13 cellular contexts compared by ENCODE assay signal in the genomic region with DNA sequence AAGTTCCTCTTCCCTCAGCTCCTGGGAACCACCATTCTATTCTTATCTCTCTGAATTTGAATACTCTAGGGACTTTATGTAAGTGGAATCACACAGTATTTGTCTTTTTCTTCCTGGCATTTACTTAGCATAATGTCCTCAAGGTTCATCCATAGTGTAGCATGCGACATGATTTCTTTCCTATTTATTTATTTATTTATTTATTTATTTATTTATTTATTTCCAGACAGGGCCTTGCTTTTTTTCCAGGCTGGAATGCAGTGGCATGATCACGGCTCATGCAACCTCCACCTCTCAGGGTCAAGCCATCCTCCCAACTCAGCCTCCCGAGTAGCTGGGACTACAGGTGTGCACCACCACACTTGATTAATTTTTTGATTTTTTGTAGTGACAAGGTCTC.
DNase-seq lines count a peak whose midpoint lies in the region; ATAC-seq and TF ChIP-seq lines count a peak whose summit lies in the region.
"Had no signal": no experiment of that assay in that cellular context is flagged by ENCODE, and none has a peak within 500 bp of the region (broad histone marks: within the 10 kb centered on the region; RNA-seq: fewer than 3 reads in every experiment).

No MANE protein-coding gene starts in this region.

- H3K23ac ChIP-seq in mesenchymal stem cell (ENCODE audit: low read length in 2 of 2) = peak overlapping the region in 1 of 2 experiments; percentile 50
- no peak overlapping the region for H3K23ac ChIP-seq in neuronal stem cell (ENCODE audit: low read depth, low read length, poor library complexity)

- POLR2A ChIA-PET in HEK293 (lab: Yijun Ruan, JAX) = no interaction called here

- H2BK120ac ChIP-seq in mesenchymal stem cell (ENCODE audit: low read depth, low read length) (peak overlapping the region; percentile 96), neuronal stem cell (ENCODE audit: low read depth, low read length) (no peak overlapping the region)

- no peak overlapping the region for H4K8ac ChIP-seq in mesenchymal stem cell (ENCODE audit: low read length)
- no peak overlapping the region for H4K8ac ChIP-seq in neuronal stem cell (ENCODE audit: low read depth, low read length)

- peaks cover 25% of the 10 kb centered on the region for H3F3A ChIP-seq in smooth muscle cell (ENCODE audit: low read depth)

- no peak overlapping the region for H2BK15ac ChIP-seq in mesenchymal stem cell (ENCODE audit: low read depth, poor library complexity, severe bottlenecking)
- no peak overlapping the region for H2BK15ac ChIP-seq in neuronal stem cell (ENCODE audit: low read length)

- no peaks in the 10 kb centered on the region for H4K20me1 ChIP-seq in smooth muscle cell (ENCODE audit: low read depth)
- H4K20me1 ChIP-seq: BLaER1 had no signal

- H3K79me1 ChIP-seq in mesenchymal stem cell (replicated peaks; ENCODE audit: low read length, poor library complexity, severe bottlenecking) (no peaks in the 10 kb centered on the region), neuronal stem cell (ENCODE audit: low read depth, low read length) (no peaks in the 10 kb centered on the region)

- 94% methylated on average over 2 of the region's 3 CpGs for WGBS in mesenchymal stem cell
- WGBS in smooth muscle cell (ENCODE audit: low lambda C conversion rate) = 100% methylated on average over 3 of the region's 3 CpGs
- 95% methylated on average over 3 of the region's 3 CpGs for WGBS in upper lobe of left lung, 2 donors
- no CpG with 5 or more reads among the region's 3 CpGs for WGBS in neuronal stem cell (ENCODE audit: extremely low coverage in 2 of 2, insufficient read length in 2 of 2, insufficient replicate concordance in 1 of 2), 2 donors

- no peaks in the 10 kb centered on the region for H3K36me3 ChIP-seq in HEK293 (ENCODE audit: control insufficient read depth in 2 of 2, insufficient read depth in 1 of 2, low read length in 2 of 2)
- H3K36me3 ChIP-seq in mesenchymal stem cell (ENCODE audit: control insufficient read depth in 1 of 2, insufficient read depth in 2 of 2, low read depth in 1 of 2, low read length in 2 of 2) = no peaks in the 10 kb centered on the region
- H3K36me3 ChIP-seq in smooth muscle cell (ENCODE audit: low read depth) = no peaks in the 10 kb centered on the region
- no peaks in the 10 kb centered on the region for H3K36me3 ChIP-seq in upper lobe of left lung
- H3K36me3 ChIP-seq in neuronal stem cell (replicated peaks in 1 of 2; ENCODE audit: control insufficient read depth in 2 of 2, insufficient read depth in 2 of 2, low read length in 2 of 2) = no peaks in the 10 kb centered on the region
- H3K36me3 ChIP-seq: BLaER1 had no signal

- H3K9me3 ChIP-seq in HEK293 (ENCODE audit: control insufficient read depth, insufficient read depth, low read depth, low read length) (no peaks in the 10 kb centered on the region), mesenchymal stem cell (ENCODE audit: control insufficient read depth, low read length) (no peaks in the 10 kb centered on the region), smooth muscle cell (replicated peaks; ENCODE audit: low read depth) (no peaks in the 10 kb centered on the region), upper lobe of left lung (no peaks in the 10 kb centered on the region), neuronal stem cell (replicated peaks in 1 of 2; ENCODE audit: control insufficient read depth in 2 of 2, insufficient read depth in 1 of 2, low read depth in 1 of 2, low read length in 2 of 2) (no peaks in the 10 kb centered on the region)
- H3K9me3 ChIP-seq: BLaER1 had no signal

- H3K14ac ChIP-seq in mesenchymal stem cell (ENCODE audit: low read length in 2 of 2) (peak overlapping the region in 1 of 2 experiments; percentile 39), neuronal stem cell (ENCODE audit: low read length) (no peak overlapping the region)

- CTCF ChIA-PET in HEK293 (lab: Yijun Ruan, JAX) = interaction anchor here (0.6 to 1.6 kb wide), 3 partner anchors 22 to 334 kb away, joined by 3 to 4 read pairs (median 3); no protein-coding TSS in a partner anchor

- H2AFZ ChIP-seq in mesenchymal stem cell (ENCODE audit: low read depth, low read length) (no peak overlapping the region), smooth muscle cell (ENCODE audit: low read depth) (no peak overlapping the region), neuronal stem cell (ENCODE audit: low read length) (no peak overlapping the region)
- H2AFZ ChIP-seq: GM23248 had no signal

- no peak for ATAC-seq in upper lobe of left lung (ENCODE audit: low FRiP score in 2 of 2)
- ATAC-seq in HG02970 (IDR thresholded peaks at IDR 0.05; ENCODE audit: low FRiP score, unreplicated experiment) = no peak

- no peak for TF ChIP-seq CTCF in HEK293 (tag by site-specific recombination; IDR thresholded peaks at IDR 0.05)
- no peak for TF ChIP-seq CTCF in NB4 (IDR thresholded peaks at IDR 0.05; ENCODE audit: low read depth, low read length)
- no peak for TF ChIP-seq CTCF in smooth muscle cell (IDR thresholded peaks at IDR 0.05; ENCODE audit: borderline replicate concordance, insufficient read depth, poor library complexity, severe bottlenecking)
- TF ChIP-seq CTCF in upper lobe of left lung (IDR thresholded peaks at IDR 0.05) = no peak

- TF ChIP-seq EP300 in upper lobe of left lung (IDR thresholded peaks at IDR 0.05) = no peak

- H3K4me1 ChIP-seq in HEK293 (ENCODE audit: control insufficient read depth, insufficient read depth, low read length) (no peaks in the 10 kb centered on the region), mesenchymal stem cell (ENCODE audit: control insufficient read depth, insufficient read depth, low read depth, low read length) (peaks cover 6% of the 10 kb centered on the region), smooth muscle cell (ENCODE audit: low read depth) (no peaks in the 10 kb centered on the region), upper lobe of left lung (peaks cover 0 to 9% (median 4%) of the 10 kb centered on the region in 4 donors), neuronal stem cell (ENCODE audit: control insufficient read depth in 2 of 2, insufficient read depth in 1 of 2, low read depth in 1 of 2, low read length in 2 of 2) (peaks cover 0 to 2% of the 10 kb centered on the region in 2 donors)
- H3K4me1 ChIP-seq: BLaER1 had no signal

- no peak overlapping the region for H2AK5ac ChIP-seq in mesenchymal stem cell (ENCODE audit: low read length, severe bottlenecking)
- H2AK5ac ChIP-seq in neuronal stem cell (ENCODE audit: low read depth, low read length) = no peak overlapping the region

- H2BK12ac ChIP-seq in mesenchymal stem cell (ENCODE audit: low read length in 2 of 2) (peak overlapping the region; percentile 85 to 89), neuronal stem cell (ENCODE audit: low read length) (no peak overlapping the region)

- H3K27ac ChIP-seq in HEK293 (ENCODE audit: extremely low read depth, low read depth, low read length) (no peak overlapping the region), mesenchymal stem cell (ENCODE audit: low read length, poor library complexity, severe bottlenecking) (no peak overlapping the region), smooth muscle cell (ENCODE audit: low read depth) (peak overlapping the region; percentile 96), upper lobe of left lung (peak overlapping the region in 1 of 4 donors; percentile 74), neuronal stem cell (replicated peaks; ENCODE audit: low read length) (no peak overlapping the region)
- H3K27ac ChIP-seq: BLaER1, GM23248 had no signal

- H3K4ac ChIP-seq in mesenchymal stem cell (ENCODE audit: low read depth in 1 of 2, low read length in 2 of 2) (peak overlapping the region in 1 of 2 experiments; percentile 93), neuronal stem cell (ENCODE audit: low read length) (no peak overlapping the region)

- peak; percentile 34 for DNase-seq in NB4 (ENCODE audit: low read depth)
- no peak for DNase-seq in mesenchymal stem cell
- no peak for DNase-seq in smooth muscle cell (lab: John Stamatoyannopoulos, UW; ENCODE audit: unreplicated experiment)
- no peak for DNase-seq in germinal center (ENCODE audit: low spot score)
- DNase-seq in upper lobe of left lung = no peak
- DNase-seq in neuronal stem cell (ENCODE audit: low spot score) = no peak
- DNase-seq: AML-193, Calu3, DMS 273 treated with DMSO at 0.1 percent for 48 hours, GM23248 had no signal

- H2BK5ac ChIP-seq in mesenchymal stem cell (ENCODE audit: low read depth, low read length, poor library complexity, severe bottlenecking) (no peak overlapping the region), neuronal stem cell (ENCODE audit: low read length) (no peak overlapping the region)

- H3K18ac ChIP-seq in mesenchymal stem cell (ENCODE audit: low read depth in 1 of 2, low read length in 2 of 2) (peak overlapping the region; percentile 55 to 87), neuronal stem cell (ENCODE audit: low read length) (no peak overlapping the region)

- H3K27me3 ChIP-seq in mesenchymal stem cell (ENCODE audit: control insufficient read depth in 1 of 2, insufficient read depth in 1 of 2, low read length in 2 of 2) = peaks cover 0 to 3% of the 10 kb centered on the region in 2 experiments
- no peaks in the 10 kb centered on the region for H3K27me3 ChIP-seq in smooth muscle cell (ENCODE audit: low read depth)
- no peaks in the 10 kb centered on the region for H3K27me3 ChIP-seq in upper lobe of left lung
- no peaks in the 10 kb centered on the region for H3K27me3 ChIP-seq in neuronal stem cell (ENCODE audit: control insufficient read depth in 3 of 3, insufficient read depth in 3 of 3, low read depth in 1 of 3, low read length in 3 of 3)
- H3K27me3 ChIP-seq: BLaER1 had no signal

- H4K91ac ChIP-seq in mesenchymal stem cell (ENCODE audit: low read length) (no peak overlapping the region), neuronal stem cell (ENCODE audit: low read depth, low read length, poor library complexity) (no peak overlapping the region)

- H3K79me2 ChIP-seq in smooth muscle cell (ENCODE audit: low read depth) = no peaks in the 10 kb centered on the region

- no peak overlapping the region for H3K4me3 ChIP-seq in HEK293 (ENCODE audit: low read depth, low read length)
- H3K4me3 ChIP-seq in NB4 (ENCODE audit: low read depth, low read length) = no peak overlapping the region
- H3K4me3 ChIP-seq in mesenchymal stem cell (ENCODE audit: insufficient read depth in 1 of 2, low read depth in 1 of 2, low read length in 2 of 2) = no peak overlapping the region
- H3K4me3 ChIP-seq in smooth muscle cell = no peak overlapping the region
- H3K4me3 ChIP-seq in upper lobe of left lung = no peak overlapping the region
- no peak overlapping the region for H3K4me3 ChIP-seq in neuronal stem cell (ENCODE audit: low read length in 2 of 2)
- H3K4me3 ChIP-seq: BLaER1, GM23248 had no signal

- H3K9ac ChIP-seq in mesenchymal stem cell (ENCODE audit: low read length) (no peak overlapping the region), smooth muscle cell (ENCODE audit: low read depth) (no peak overlapping the region), neuronal stem cell (ENCODE audit: low read depth, low read length, poor library complexity) (no peak overlapping the region)
- H3K9ac ChIP-seq: BLaER1, GM23248 had no signal

- H3K4me2 ChIP-seq in mesenchymal stem cell (ENCODE audit: low read length, poor library complexity, severe bottlenecking) (no peak overlapping the region), smooth muscle cell (no peak overlapping the region), neuronal stem cell (ENCODE audit: insufficient read depth, low read length, poor library complexity, severe bottlenecking) (no peak overlapping the region)
- H3K4me2 ChIP-seq: BLaER1 had no signal

- TF ChIP-seq POLR2A in NB4 (IDR thresholded peaks at IDR 0.05; ENCODE audit: extremely low read depth, insufficient read length) = no peak
- TF ChIP-seq POLR2A in upper lobe of left lung (IDR thresholded peaks at IDR 0.05) = no peak
